Comparison of ENCODE assay signal across 8 cellular contexts in the genomic region with DNA sequence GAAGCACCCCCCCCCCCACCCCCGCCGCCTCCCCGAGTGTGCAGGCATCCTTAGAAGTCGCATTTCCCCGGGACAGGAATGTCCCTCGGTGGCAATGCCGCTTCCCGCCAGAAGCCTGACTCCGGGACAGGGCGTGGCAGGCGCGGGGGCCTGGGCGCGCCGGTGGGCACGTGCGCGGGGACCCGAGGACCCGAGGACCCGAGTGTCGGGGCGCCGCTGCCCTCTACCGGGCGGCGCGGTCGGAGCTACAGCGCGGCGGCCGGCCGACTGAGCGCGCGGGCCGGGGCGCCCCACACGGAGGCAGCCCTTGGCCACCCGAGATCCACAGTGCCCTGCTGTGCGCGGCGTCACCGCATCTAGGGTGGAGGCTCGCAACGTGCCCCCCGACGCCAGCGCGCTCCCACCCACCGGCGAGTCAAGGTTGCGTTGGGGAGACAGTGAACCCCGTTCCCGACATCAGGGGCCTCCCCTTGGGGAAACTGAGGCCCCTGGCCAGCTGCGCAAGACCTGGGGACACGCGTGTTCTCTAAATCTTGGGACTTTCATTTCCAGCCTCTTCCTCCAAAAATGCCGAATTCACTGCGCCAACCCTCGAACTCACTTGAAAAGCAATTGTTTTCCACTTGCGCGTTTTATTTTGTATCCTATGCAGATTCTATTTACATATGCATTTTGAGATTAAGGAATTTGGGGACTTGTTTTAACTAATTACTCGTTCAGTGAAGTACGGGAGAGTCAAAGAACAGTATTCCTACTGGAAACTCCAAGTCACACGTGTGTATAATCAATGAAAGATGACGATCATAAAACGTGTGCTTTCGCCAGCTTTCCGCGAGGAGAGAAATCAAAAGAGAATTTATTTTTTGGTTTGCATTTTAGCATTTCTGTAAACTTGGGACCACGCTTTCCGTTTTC. TPM values are rescaled to one million over a fixed set of nuclear protein-coding genes. Genes with fewer than 3 reads are reported as not detected.
DNase-seq lines count a peak whose midpoint lies in the region; ATAC-seq, FAIRE-seq and TF ChIP-seq lines count a peak whose summit lies in the region.

No MANE protein-coding gene starts in this region.

- TF ChIP-seq POLR2A in ovary (IDR thresholded peaks at IDR 0.05), result no peak

- intact Hi-C loops in ovary (cut with DNase I), result loop anchor here (5.0 to 10.0 kb wide), 10 partner anchors 60 to 420 kb away; no protein-coding TSS in a partner anchor

- H3K36me3 Mint-ChIP-seq in activated naive CD8-positive, alpha-beta T cell treated with anti-CD3 and anti-CD28 coated beads for 36 hours, result no peaks in the 10 kb centered on the region

- H3K4me1 Mint-ChIP-seq in activated naive CD8-positive, alpha-beta T cell treated with anti-CD3 and anti-CD28 coated beads for 36 hours, result peaks cover 17% of the 10 kb centered on the region

- peaks cover 31% of the 10 kb centered on the region for H3K4me1 ChIP-seq in SJSA1 (replicated peaks)
- peaks cover 25% of the 10 kb centered on the region for H3K4me1 ChIP-seq in cardiac muscle cell (ENCODE audit: low read depth)
- peaks cover 2% of the 10 kb centered on the region for H3K4me1 ChIP-seq in ovary (ENCODE audit: insufficient read depth)

- TF ChIP-seq CTCF in cardiac muscle cell (IDR thresholded peaks at IDR 0.05; ENCODE audit: low read depth, low read length) (peak; percentile 34), ovary (IDR thresholded peaks at IDR 0.05) (peak; percentile 14 to 82 (median 74))

- H3K36me3 ChIP-seq in SJSA1 (peaks cover 5% of the 10 kb centered on the region), cardiac muscle cell (no peaks in the 10 kb centered on the region), ovary (no peaks in the 10 kb centered on the region)

- WGBS in ovary, 3 donors, result 0 to 1% (median 1%) methylated on average over 24 to 74 of the region's 74 CpGs

- no peaks in the 10 kb centered on the region for H3K9me3 Mint-ChIP-seq in activated naive CD8-positive, alpha-beta T cell treated with anti-CD3 and anti-CD28 coated beads for 36 hours

- no peak for ATAC-seq in GM21737 (IDR thresholded peaks at IDR 0.05; ENCODE audit: unreplicated experiment)

- H3K27ac Mint-ChIP-seq in activated naive CD8-positive, alpha-beta T cell treated with anti-CD3 and anti-CD28 coated beads for 36 hours, result peak overlapping the region; percentile 70

- H3K4me3 Mint-ChIP-seq in activated naive CD8-positive, alpha-beta T cell treated with anti-CD3 and anti-CD28 coated beads for 36 hours, result peak overlapping the region; percentile 73

- H3K27ac ChIP-seq in SJSA1, result 0 out of 2 replicates have a peak overlapping the region, but pooled peaks have one; percentile 23
- no peak overlapping the region for H3K27ac ChIP-seq in cardiac muscle cell
- H3K27ac ChIP-seq in ovary, result peak overlapping the region in 1 of 2 donors; percentile 72

- H3K9me3 ChIP-seq in SJSA1 (replicated peaks) (no peaks in the 10 kb centered on the region), cardiac muscle cell (ENCODE audit: low read depth) (no peaks in the 10 kb centered on the region), ovary (no peaks in the 10 kb centered on the region)

- 0 out of 2 replicates have a peak, but pooled peaks cover 4% of the 10 kb centered on the region for H3K27me3 ChIP-seq in SJSA1 (replicated peaks)
- peaks cover 8% of the 10 kb centered on the region for H3K27me3 ChIP-seq in cardiac muscle cell
- no peaks in the 10 kb centered on the region for H3K27me3 ChIP-seq in ovary

- peak; percentile 81 for FAIRE-seq in urothelium cell line (lab: Jason Lieb, UNC)

- TF ChIP-seq EP300 in ovary (IDR thresholded peaks at IDR 0.05), result no peak

- DNase-seq in GM03348 (ENCODE audit: low spot score) (peak; percentile 88), HT1080 (ENCODE audit: low read depth) (peak; percentile 52), SJSA1 (ENCODE audit: low read depth in 1 of 2, low spot score in 2 of 2) (peak; percentile 64 to 65), cardiac muscle cell (ENCODE audit: low read depth in 1 of 2, low spot score in 1 of 2) (peak; percentile 50 to 86), ovary (peak; percentile 63 to 80 (median 72)), urothelium cell line (ENCODE audit: low spot score) (peak; percentile 89)
- peak; percentile 74 for DNase-seq in activated naive CD8-positive, alpha-beta T cell treated with anti-CD3 and anti-CD28 coated beads for 36 hours

- peaks cover 8% of the 10 kb centered on the region for H3K27me3 Mint-ChIP-seq in activated naive CD8-positive, alpha-beta T cell treated with anti-CD3 and anti-CD28 coated beads for 36 hours

- H3K4me3 ChIP-seq in SJSA1 (peak overlapping the region; percentile 90), cardiac muscle cell (peak overlapping the region; percentile 68), ovary (peak overlapping the region; percentile 47)

RNA-seq across cellular contexts. Expression of a gene that starts 3.1 kb away (rescaled TPM):
- 12.9 and 21.2 TPM in 2 replicates for total RNA-seq in HT1080 (2014; rRNA removed; shearing (Covaris generic))
- polyA plus RNA-seq in HT1080 (2015; cell fraction: cytosol; rRNA removed), result 32.1 and 33.6 TPM in 2 replicates
- polyA plus RNA-seq in HT1080 (2015; cell fraction: nucleus; rRNA removed), result 18.6 and 21.0 TPM in 2 replicates
- 38.8 and 49.8 TPM in 2 replicates for total RNA-seq in SJSA1 (2014; rRNA removed; shearing (Covaris generic))
- total RNA-seq in activated naive CD8-positive, alpha-beta T cell treated with anti-CD3 and anti-CD28 coated beads for 36 hours, result 10 to 100 TPM; 14.2 to 14.5 TPM
- 71.7 and 85.3 TPM in 2 replicates for total RNA-seq in cardiac muscle cell
- polyA plus RNA-seq in cardiac muscle cell, result 66.6 and 67.7 TPM in 2 replicates
- total RNA-seq in ovary, result 100 to 1,000 TPM in 5 of 7 donors, 10 to 100 TPM in 2; 57.8 to 151 (median 126) TPM
- polyA plus RNA-seq in ovary, result 100 to 1,000 TPM in 1 of 2 donors, 10 to 100 TPM in 1; 42.2 to 139 TPM
